ENCODE assay signal across 8 cellular contexts in genomic region chr9:109498195-109499060, GRCh38. TPM values are rescaled to one million over a fixed set of nuclear protein-coding genes. Genes with fewer than 3 reads are reported as not detected.
DNase-seq lines count a peak whose midpoint lies in the region; ATAC-seq, FAIRE-seq and TF ChIP-seq lines count a peak whose summit lies in the region.

TSS of gene PTPN3 (minus strand) at chr9:109498307. CDS start at chr9:109463434, 34,873 bp downstream.

- no peaks in the 10 kb centered on the region for H3K9me3 ChIP-seq in astrocyte (ENCODE audit: insufficient read depth, low read depth, low read length)
- no peaks in the 10 kb centered on the region for H3K9me3 ChIP-seq in thoracic aorta

- TF ChIP-seq CTCF in astrocyte (IDR thresholded peaks at IDR 0.05; ENCODE audit: insufficient read depth, low read depth, low read length) (no peak), thoracic aorta (IDR thresholded peaks at IDR 0.05) (no peak)

- H3K36me3 ChIP-seq in astrocyte (ENCODE audit: insufficient read depth, low read length) (no peaks in the 10 kb centered on the region), thoracic aorta (no peaks in the 10 kb centered on the region)

- H3K4me1 Mint-ChIP-seq in activated naive CD8-positive, alpha-beta T cell (ENCODE audit: low read depth), result peaks cover 10% of the 10 kb centered on the region
- H3K4me1 Mint-ChIP-seq in activated naive CD8-positive, alpha-beta T cell treated with anti-CD3 and anti-CD28 coated beads for 36 hours, result peaks cover 8% of the 10 kb centered on the region
- no peaks in the 10 kb centered on the region for H3K4me1 Mint-ChIP-seq in astrocyte (ENCODE audit: low read depth, unreplicated experiment)

- no peaks in the 10 kb centered on the region for H3K36me3 Mint-ChIP-seq in activated naive CD8-positive, alpha-beta T cell
- H3K36me3 Mint-ChIP-seq in activated naive CD8-positive, alpha-beta T cell treated with anti-CD3 and anti-CD28 coated beads for 36 hours, result peaks cover 3% of the 10 kb centered on the region
- no peaks in the 10 kb centered on the region for H3K36me3 Mint-ChIP-seq in astrocyte (ENCODE audit: low read depth, unreplicated experiment)

- no peak for ATAC-seq in thoracic aorta (ENCODE audit: insufficient number of reproducible peaks, low FRiP score, low read depth)
- no peak for ATAC-seq in GM18519 (IDR thresholded peaks at IDR 0.05; ENCODE audit: low FRiP score, unreplicated experiment)

- no peak within 1 kb of the TSS for H3K9ac ChIP-seq in astrocyte (ENCODE audit: low read length)

- peak within 1 kb of the TSS; percentile 55 for H2AFZ ChIP-seq in astrocyte (ENCODE audit: low read depth, low read length)

- H3K4me3 ChIP-seq in astrocyte (ENCODE audit: insufficient read depth, low read depth, low read length), result peak within 1 kb of the TSS; percentile 55
- peak within 1 kb of the TSS; percentile 80 for H3K4me3 ChIP-seq in thoracic aorta

- no peaks in the 10 kb centered on the region for H3K79me2 ChIP-seq in astrocyte (ENCODE audit: insufficient read depth, low read length)

- H3K4me2 ChIP-seq in astrocyte (ENCODE audit: low read length), result peak within 1 kb of the TSS; percentile 85

- H4K20me1 ChIP-seq in astrocyte (ENCODE audit: insufficient read depth, low read length), result peaks cover 7% of the 10 kb centered on the region

- H3K4me3 Mint-ChIP-seq in activated naive CD8-positive, alpha-beta T cell, result peak within 1 kb of the TSS; percentile 28
- H3K4me3 Mint-ChIP-seq in activated naive CD8-positive, alpha-beta T cell treated with anti-CD3 and anti-CD28 coated beads for 36 hours, result no peak within 1 kb of the TSS
- H3K4me3 Mint-ChIP-seq in astrocyte (ENCODE audit: unreplicated experiment), result peak within 1 kb of the TSS; percentile 80

- no peak for FAIRE-seq in astrocyte (lab: Jason Lieb, UNC)

- peaks cover 73% of the 10 kb centered on the region for H3K27me3 ChIP-seq in astrocyte (ENCODE audit: insufficient read depth, low read length)
- no peaks in the 10 kb centered on the region for H3K27me3 ChIP-seq in thoracic aorta (replicated peaks; ENCODE audit: insufficient read depth)

- no peak for DNase-seq in activated naive CD8-positive, alpha-beta T cell treated with anti-CD3 and anti-CD28 coated beads for 36 hours
- DNase-seq in astrocyte (ENCODE audit: low read depth) (no peak), iPS-NIHi7 (ENCODE audit: extremely low spot score) (peak; percentile 72), thoracic aorta (ENCODE audit: low spot score) (no peak), MV-4-11 (lab: John Stamatoyannopoulos, UW) (no peak), dermis blood vessel endothelial cell (no peak)

- H3K9me3 Mint-ChIP-seq in activated naive CD8-positive, alpha-beta T cell (ENCODE audit: low read depth), result no peaks in the 10 kb centered on the region
- H3K9me3 Mint-ChIP-seq in activated naive CD8-positive, alpha-beta T cell treated with anti-CD3 and anti-CD28 coated beads for 36 hours, result no peaks in the 10 kb centered on the region
- no peaks in the 10 kb centered on the region for H3K9me3 Mint-ChIP-seq in astrocyte (ENCODE audit: unreplicated experiment)

- peaks cover 40% of the 10 kb centered on the region for H3K27me3 Mint-ChIP-seq in activated naive CD8-positive, alpha-beta T cell
- peaks cover 62% of the 10 kb centered on the region for H3K27me3 Mint-ChIP-seq in activated naive CD8-positive, alpha-beta T cell treated with anti-CD3 and anti-CD28 coated beads for 36 hours
- peaks cover 83% of the 10 kb centered on the region for H3K27me3 Mint-ChIP-seq in astrocyte (ENCODE audit: low read depth, unreplicated experiment)

- no peak within 1 kb of the TSS for H3K27ac Mint-ChIP-seq in activated naive CD8-positive, alpha-beta T cell
- no peak within 1 kb of the TSS for H3K27ac Mint-ChIP-seq in activated naive CD8-positive, alpha-beta T cell treated with anti-CD3 and anti-CD28 coated beads for 36 hours
- H3K27ac Mint-ChIP-seq in astrocyte (ENCODE audit: unreplicated experiment), result no peak within 1 kb of the TSS

- H3K4me1 ChIP-seq in astrocyte (ENCODE audit: insufficient read depth, low read length), result peaks cover 7% of the 10 kb centered on the region
- peaks cover 9 to 49% of the 10 kb centered on the region in 2 donors for H3K4me1 ChIP-seq in thoracic aorta (ENCODE audit: control insufficient read depth in 1 of 2, low read depth in 2 of 2)

- no peak within 1 kb of the TSS for H3K27ac ChIP-seq in astrocyte (ENCODE audit: low read depth, low read length)
- peak within 1 kb of the TSS in 1 of 2 donors; percentile 68 for H3K27ac ChIP-seq in thoracic aorta

RNA-seq across cellular contexts. Expression of gene PTPN3, which starts in this region (rescaled TPM):
- total RNA-seq in activated naive CD8-positive, alpha-beta T cell treated with anti-CD3 and anti-CD28 coated beads for 36 hours, result 1 to 10 TPM; 1.2 to 1.4 TPM
- total RNA-seq in astrocyte (0.79 and 1.1 TPM in 2 replicates), thoracic aorta (10 to 100 TPM; 16.9 to 20.3 TPM), dermis blood vessel endothelial cell (2.8 and 3.6 TPM in 2 replicates)
